In genomic region chr18:34083910-34084309, GRCh38 we compare ENCODE assay signal across 21 cellular contexts.
DNase-seq lines count a peak whose midpoint lies in the region; FAIRE-seq and TF ChIP-seq lines count a peak whose summit lies in the region.
"Had no signal": no experiment of that assay in that cellular context is flagged by ENCODE, and none has a peak within 500 bp of the region (broad histone marks: within the 10 kb centered on the region; RNA-seq: fewer than 3 reads in every experiment).

No MANE protein-coding gene starts in this region.

- no peaks in the 10 kb centered on the region for H3K27me3 Mint-ChIP-seq in H9 (ENCODE audit: low read depth)
- H3K27me3 Mint-ChIP-seq: B cell had no signal

- no peaks in the 10 kb centered on the region for H3K9me3 Mint-ChIP-seq in H9

- H3K4me3 Mint-ChIP-seq in H9, result no peak overlapping the region
- H3K4me3 Mint-ChIP-seq: B cell; CD8-positive, alpha-beta T cell; HFFc6 had no signal

- no peak overlapping the region for H2BK15ac ChIP-seq in H9 (ENCODE audit: low read depth, low read length)
- H2BK15ac ChIP-seq in H1 (ENCODE audit: low read length), result no peak overlapping the region
- H2BK15ac ChIP-seq in mesenchymal stem cell (ENCODE audit: low read depth, poor library complexity, severe bottlenecking), result no peak overlapping the region

- H3K18ac ChIP-seq in H9 (ENCODE audit: insufficient read length, low read depth, low read length) (no peak overlapping the region), H1 (ENCODE audit: extremely low read depth, low read length) (no peak overlapping the region), mesenchymal stem cell (ENCODE audit: low read depth in 1 of 2, low read length in 2 of 2) (no peak overlapping the region)

- H4K20me1 ChIP-seq in H9 (ENCODE audit: control insufficient read depth, insufficient read depth, insufficient read length) (no peaks in the 10 kb centered on the region), H1 (replicated peaks in 1 of 2; ENCODE audit: control insufficient read depth in 1 of 2, insufficient read depth in 2 of 2, low read length in 2 of 2) (no peaks in the 10 kb centered on the region)
- H4K20me1 ChIP-seq: BLaER1 treated with 17β-estradiol and CSF1 and Interleukin-3, amounts not matched to agents 10 nM and 100 nM had no signal

- POLR2A ChIA-PET in H1 (lab: Charles Lee; ENCODE audit: partially characterized antibody), result no interaction called here

- TF ChIP-seq CTCF in H9 (conservative IDR thresholded peaks at IDR 0.05), result no peak
- TF ChIP-seq CTCF in H1 (IDR thresholded peaks at IDR 0.05; ENCODE audit: control extremely low read depth in 1 of 3, insufficient read depth in 1 of 3, low read depth in 1 of 3, low read length in 3 of 3), result no peak

- TF ChIP-seq RAD21 in H1 (IDR thresholded peaks at IDR 0.05 in 1 of 2, conservative IDR thresholded peaks at IDR 0.05 in 1 of 2; ENCODE audit: low read depth in 2 of 2, low read length in 2 of 2), result no peak

- H4K91ac ChIP-seq in H9 (ENCODE audit: insufficient read length, low read depth, low read length), result no peak overlapping the region
- H4K91ac ChIP-seq in H1 (replicated peaks; ENCODE audit: insufficient read length, low read length), result no peak overlapping the region
- no peak overlapping the region for H4K91ac ChIP-seq in mesenchymal stem cell (ENCODE audit: low read length)

- no peak overlapping the region for H3K23ac ChIP-seq in H9 (ENCODE audit: insufficient read length, low read depth, low read length)
- H3K23ac ChIP-seq in H1 (ENCODE audit: insufficient read length), result no peak overlapping the region
- no peak overlapping the region for H3K23ac ChIP-seq in mesenchymal stem cell (ENCODE audit: low read length in 2 of 2)

- no peak overlapping the region for H2BK5ac ChIP-seq in H9 (ENCODE audit: insufficient read length, low read length)
- no peak overlapping the region for H2BK5ac ChIP-seq in H1 (ENCODE audit: low read depth, low read length)
- peak overlapping the region; percentile 8 for H2BK5ac ChIP-seq in mesenchymal stem cell (ENCODE audit: low read depth, low read length, poor library complexity, severe bottlenecking)

- H4K8ac ChIP-seq in H9 (replicated peaks; ENCODE audit: insufficient read length, low read depth, low read length), result no peak overlapping the region
- H4K8ac ChIP-seq in H1 (ENCODE audit: extremely low read depth, insufficient read depth, low read length), result no peak overlapping the region
- H4K8ac ChIP-seq in mesenchymal stem cell (ENCODE audit: low read length), result no peak overlapping the region

- no peaks in the 10 kb centered on the region for H3K4me1 Mint-ChIP-seq in H9
- H3K4me1 Mint-ChIP-seq: B cell had no signal

- H3K56ac ChIP-seq in H9 (ENCODE audit: insufficient read length, low read depth, low read length) (no peak overlapping the region), H1 (replicated peaks; ENCODE audit: insufficient read length, low read depth, low read length) (no peak overlapping the region)

- H2AFZ ChIP-seq in H9 (ENCODE audit: low read length), result no peak overlapping the region
- peak overlapping the region; percentile 1; the same call in 1 of the 2 replicates for H2AFZ ChIP-seq in H1 (ENCODE audit: low read length)
- H2AFZ ChIP-seq in mesenchymal stem cell (ENCODE audit: low read depth, low read length), result no peak overlapping the region
- H2AFZ ChIP-seq: GM23248 had no signal

- H3K27ac ChIP-seq in H9 (ENCODE audit: insufficient read length, low read depth, low read length), result no peak overlapping the region
- no peak overlapping the region for H3K27ac ChIP-seq in H1 (ENCODE audit: low read depth, low read length)
- H3K27ac ChIP-seq in mesenchymal stem cell (ENCODE audit: low read length, poor library complexity, severe bottlenecking), result no peak overlapping the region
- H3K27ac ChIP-seq: BLaER1 treated with 17β-estradiol and CSF1 and Interleukin-3, amounts not matched to agents 10 nM and 100 nM; GM23248; HL-60 had no signal

- DNase-seq in D341Med (ENCODE audit: low spot score), result peak; percentile 32
- no peak for DNase-seq in H9
- DNase-seq in H1 (ENCODE audit: low read depth in 1 of 2, low spot score in 2 of 2), result no peak
- no peak for DNase-seq in mesenchymal stem cell
- DNase-seq in DMS53 treated with DMSO at 0.1 percent for 48 hours (lab: John Stamatoyannopoulos, UW; ENCODE audit: unreplicated experiment), result no peak
- DNase-seq in stimulated activated CD4-positive, alpha-beta T cell treated with anti-CD3 and anti-CD28 coated beads, Interleukin-2, amount 100 ng/mL, for 48 hours, result no peak
- no peak for DNase-seq in dedifferentiated amniotic fluid mesenchymal stem cell (ENCODE audit: extremely low spot score)
- no peak for DNase-seq in activated naive CD4-positive, alpha-beta T cell (lab: John Stamatoyannopoulos, UW)
- DNase-seq: Calu3; CD8-positive, alpha-beta T cell; DMS 273 treated with DMSO at 0.1 percent for 48 hours; DMS53; GDM1; GM23248; HFFc6 had no signal

- CTCF ChIA-PET in H1 (lab: Charles Lee; ENCODE audit: partially characterized antibody), result interaction anchor here (2.5 kb wide), 1 partner anchor 39 kb away, joined by 5 read pairs; no protein-coding TSS in a partner anchor

- H3K36me3 Mint-ChIP-seq in H9 (ENCODE audit: insufficient read depth in 1 of 3, low read depth in 3 of 3), result no peaks in the 10 kb centered on the region
- H3K36me3 Mint-ChIP-seq: CD8-positive, alpha-beta T cell had no signal

- peak overlapping the region; percentile 51 for H2BK12ac ChIP-seq in H9 (ENCODE audit: insufficient read length, low read depth, low read length)
- H2BK12ac ChIP-seq in H1 (ENCODE audit: low read depth, low read length), result no peak overlapping the region
- no peak overlapping the region for H2BK12ac ChIP-seq in mesenchymal stem cell (ENCODE audit: low read length in 2 of 2)

- no peak for TF ChIP-seq EP300 in H1 (IDR thresholded peaks at IDR 0.05; ENCODE audit: borderline replicate concordance in 1 of 2, low read depth in 2 of 2, low read length in 2 of 2)

- WGBS in H9 (ENCODE audit: extremely low coverage, insufficient read length, low lambda C conversion rate), result no CpG with 5 or more reads among the region's 6 CpGs
- 92% methylated on average over 6 of the region's 6 CpGs; no CpG with 5 or more reads in 1 of the 2 experiments for WGBS in H1 (ENCODE audit: extremely low coverage in 1 of 2, insufficient coverage in 1 of 2, insufficient read length in 1 of 2, insufficient replicate concordance in 2 of 2, low coverage in 1 of 2, low lambda C conversion rate in 2 of 2, missing lambda C conversion rate in 1 of 2), 2 experiments
- 93% methylated on average over 6 of the region's 6 CpGs for WGBS in mesenchymal stem cell

- no peak for TF ChIP-seq POLR2A in H1 (IDR thresholded peaks at IDR 0.05; ENCODE audit: control extremely low read depth in 1 of 2, low read depth in 2 of 2, low read length in 2 of 2)

- H3K4ac ChIP-seq in H9 (ENCODE audit: low read depth, low read length), result no peak overlapping the region
- no peak overlapping the region for H3K4ac ChIP-seq in H1 (replicated peaks; ENCODE audit: insufficient read length, low read depth, low read length)
- no peak overlapping the region for H3K4ac ChIP-seq in mesenchymal stem cell (ENCODE audit: low read depth in 1 of 2, low read length in 2 of 2)

- H2AK5ac ChIP-seq in H9 (ENCODE audit: insufficient read length, low read length) (no peak overlapping the region), H1 (ENCODE audit: low read depth, low read length) (no peak overlapping the region), mesenchymal stem cell (ENCODE audit: low read length, severe bottlenecking) (no peak overlapping the region)

- H3K4me2 ChIP-seq in H9 (ENCODE audit: insufficient read depth, insufficient read length, low read length), result no peak overlapping the region
- no peak overlapping the region for H3K4me2 ChIP-seq in H1 (ENCODE audit: insufficient read depth in 1 of 2, low read depth in 2 of 2, low read length in 2 of 2)
- no peak overlapping the region for H3K4me2 ChIP-seq in mesenchymal stem cell (ENCODE audit: low read length, poor library complexity, severe bottlenecking)

- H3K4me1 ChIP-seq in H9 (ENCODE audit: insufficient read depth, low read length) (no peaks in the 10 kb centered on the region), H1 (replicated peaks in 1 of 4; ENCODE audit: control insufficient read depth in 3 of 4, insufficient read depth in 4 of 4, low read length in 3 of 4) (no peaks in the 10 kb centered on the region), mesenchymal stem cell (ENCODE audit: control insufficient read depth, insufficient read depth, low read depth, low read length) (no peaks in the 10 kb centered on the region)

- H3K9ac ChIP-seq in H9 (ENCODE audit: extremely low read depth, insufficient read length, low read length) (no peak overlapping the region), H1 (replicated peaks in 1 of 4; ENCODE audit: extremely low read depth in 1 of 4, low read depth in 3 of 4, low read length in 3 of 4) (no peak overlapping the region), mesenchymal stem cell (ENCODE audit: low read length) (no peak overlapping the region)
- H3K9ac ChIP-seq: BLaER1 treated with 17β-estradiol and CSF1 and Interleukin-3, amounts not matched to agents 10 nM and 100 nM; GM23248 had no signal

- H3K4me3 ChIP-seq in H1 (ENCODE audit: extremely low read depth in 1 of 4, insufficient read depth in 2 of 4, low read depth in 3 of 4, low read length in 4 of 4), result no peak overlapping the region
- no peak overlapping the region for H3K4me3 ChIP-seq in mesenchymal stem cell (ENCODE audit: insufficient read depth in 1 of 2, low read depth in 1 of 2, low read length in 2 of 2)
- H3K4me3 ChIP-seq: BLaER1 treated with 17β-estradiol and CSF1 and Interleukin-3, amounts not matched to agents 10 nM and 100 nM; GM23248 had no signal

- H3K79me1 ChIP-seq in H9 (ENCODE audit: insufficient read depth, low read depth, low read length, poor library complexity, severe bottlenecking), result no peaks in the 10 kb centered on the region
- no peaks in the 10 kb centered on the region for H3K79me1 ChIP-seq in H1 (ENCODE audit: low read depth, low read length)
- H3K79me1 ChIP-seq in mesenchymal stem cell (replicated peaks; ENCODE audit: low read length, poor library complexity, severe bottlenecking), result no peaks in the 10 kb centered on the region

- H3K36me3 ChIP-seq in H1 (ENCODE audit: control insufficient read depth in 2 of 4, insufficient read depth in 4 of 4, low read length in 3 of 4) (no peaks in the 10 kb centered on the region), mesenchymal stem cell (ENCODE audit: control insufficient read depth in 1 of 2, insufficient read depth in 2 of 2, low read depth in 1 of 2, low read length in 2 of 2) (no peaks in the 10 kb centered on the region)
- H3K36me3 ChIP-seq: BLaER1 treated with 17β-estradiol and CSF1 and Interleukin-3, amounts not matched to agents 10 nM and 100 nM had no signal

- H2BK20ac ChIP-seq in H9 (ENCODE audit: low read depth, low read length, poor library complexity, severe bottlenecking), result no peak overlapping the region
- no peak overlapping the region for H2BK20ac ChIP-seq in H1 (ENCODE audit: low read length)

- H3K9me3 ChIP-seq in H9 (ENCODE audit: control insufficient read depth, low read depth, low read length), result no peaks in the 10 kb centered on the region
- H3K9me3 ChIP-seq in H1 (ENCODE audit: insufficient read depth in 2 of 2, low read depth in 1 of 2, low read length in 1 of 2), result no peaks in the 10 kb centered on the region
- no peaks in the 10 kb centered on the region for H3K9me3 ChIP-seq in mesenchymal stem cell (ENCODE audit: control insufficient read depth, low read length)
- H3K9me3 ChIP-seq: BLaER1 treated with 17β-estradiol and CSF1 and Interleukin-3, amounts not matched to agents 10 nM and 100 nM had no signal

- H4K5ac ChIP-seq in H9 (ENCODE audit: insufficient read length, low read depth, low read length) (no peak overlapping the region), H1 (ENCODE audit: insufficient read length, low read depth, low read length) (no peak overlapping the region)

- no peak for FAIRE-seq in H1 (lab: Jason Lieb, UNC)
- FAIRE-seq: GM12892, GM18507, H54 had no signal

- no peak overlapping the region; a peak in 1 of 7 replicates for H3K27ac Mint-ChIP-seq in H9
- H3K27ac Mint-ChIP-seq: B cell; CD8-positive, alpha-beta T cell; HFFc6 had no signal

- H3K23me2 ChIP-seq in H9 (ENCODE audit: insufficient read length, low read depth, low read length, poor library complexity, severe bottlenecking) (no peaks in the 10 kb centered on the region), H1 (ENCODE audit: low read depth, low read length) (no peaks in the 10 kb centered on the region)

- H3K27me3 ChIP-seq in H9 (ENCODE audit: insufficient read depth, low read length) (no peaks in the 10 kb centered on the region), H1 (replicated peaks in 1 of 4; ENCODE audit: control insufficient read depth in 3 of 4, extremely low read depth in 1 of 4, insufficient read depth in 3 of 4, low read length in 3 of 4) (no peaks in the 10 kb centered on the region), mesenchymal stem cell (ENCODE audit: control insufficient read depth in 1 of 2, insufficient read depth in 1 of 2, low read length in 2 of 2) (no peaks in the 10 kb centered on the region)
- H3K27me3 ChIP-seq: BLaER1 treated with 17β-estradiol and CSF1 and Interleukin-3, amounts not matched to agents 10 nM and 100 nM had no signal

- H3K14ac ChIP-seq in H9 (ENCODE audit: insufficient read depth, low read length) (no peak overlapping the region), H1 (ENCODE audit: insufficient read length) (no peak overlapping the region), mesenchymal stem cell (ENCODE audit: low read length in 2 of 2) (no peak overlapping the region)

- no peak overlapping the region for H3T11ph ChIP-seq in H9 (ENCODE audit: low read length)

- no peaks in the 10 kb centered on the region for H3K79me2 ChIP-seq in H9 (ENCODE audit: insufficient read depth, low read length)
- no peaks in the 10 kb centered on the region for H3K79me2 ChIP-seq in H1 (ENCODE audit: control insufficient read depth in 1 of 2, insufficient read depth in 2 of 2, low read length in 2 of 2)

- H2BK120ac ChIP-seq in H9 (ENCODE audit: low read depth, low read length, poor library complexity, severe bottlenecking) (no peak overlapping the region), H1 (replicated peaks; ENCODE audit: low read depth, low read length) (no peak overlapping the region), mesenchymal stem cell (ENCODE audit: low read depth, low read length) (no peak overlapping the region)
